Comparison of ENCODE assay signal across 9 cellular contexts in the genomic region with DNA sequence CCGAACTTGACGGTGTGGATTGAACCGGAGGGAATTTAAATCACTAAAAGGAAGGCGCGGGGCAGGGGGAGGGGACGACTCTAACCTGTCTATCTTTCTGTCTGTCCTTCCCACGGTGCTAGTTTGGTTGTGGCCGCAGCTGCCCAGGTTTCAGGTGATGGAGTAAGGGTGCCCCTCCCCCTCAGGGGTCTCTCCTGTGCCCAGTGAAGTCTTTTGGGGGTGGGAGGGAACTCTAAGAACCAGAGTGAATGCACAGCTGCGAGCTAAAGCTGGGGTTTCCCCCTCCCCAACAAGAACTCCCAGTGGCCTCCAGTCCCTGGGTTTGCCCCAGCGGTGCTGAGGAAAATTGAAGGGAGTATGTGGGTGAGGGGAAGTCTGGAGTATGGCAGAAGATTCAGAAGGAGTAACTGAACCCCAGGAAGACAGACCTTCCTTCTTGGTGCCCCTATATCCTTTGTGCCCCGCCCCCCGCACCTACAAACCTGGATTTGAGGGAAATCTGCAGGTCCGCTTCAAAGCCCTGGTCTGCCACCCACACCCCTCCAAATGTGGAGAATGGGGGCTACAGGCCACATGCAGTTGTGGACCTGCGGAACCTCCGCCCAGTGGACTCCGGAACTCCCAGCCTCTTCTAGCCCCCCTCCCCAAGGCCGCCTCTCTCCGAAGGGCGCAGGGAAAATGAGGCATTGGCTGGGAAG. TPM values are rescaled to one million over a fixed set of nuclear protein-coding genes. Genes with fewer than 3 reads are reported as not detected.
A peak's percentile ranks its signal among the peaks of the same experiment; 100 is the strongest.
DNase-seq lines count a peak whose midpoint lies in the region; ATAC-seq and TF ChIP-seq lines count a peak whose summit lies in the region.
"Had no signal": no experiment of that assay in that cellular context is flagged by ENCODE, and none has a peak within 500 bp of the region (broad histone marks: within the 10 kb centered on the region; RNA-seq: fewer than 3 reads in every experiment).

No MANE protein-coding gene starts in this region.

- no peaks in the 10 kb centered on the region for H3K36me3 ChIP-seq in BLaER1
- H3K36me3 ChIP-seq in HUES6 (ENCODE audit: control insufficient read depth, insufficient read depth, low read length) = no peaks in the 10 kb centered on the region

- ATAC-seq in natural killer cell treated with Interleukin-12 subunit alpha and Interleukin-12 subunit beta and Interleukin-15 and Interleukin-18, amount 100 ng/mL, for 72 hours = no peak
- ATAC-seq in HG03571 (IDR thresholded peaks at IDR 0.05; ENCODE audit: unreplicated experiment) (no peak), GM19463 (IDR thresholded peaks at IDR 0.05; ENCODE audit: unreplicated experiment) (no peak), HG03196 (IDR thresholded peaks at IDR 0.05; ENCODE audit: unreplicated experiment) (no peak)

- peaks cover 21 to 37% of the 10 kb centered on the region in 2 donors for H3K4me1 Mint-ChIP-seq in natural killer cell treated with Interleukin-12 subunit alpha and Interleukin-12 subunit beta and Interleukin-15 and Interleukin-18, amount 100 ng/mL, for 72 hours (ENCODE audit: low read depth in 2 of 2)

- H3K4me1 ChIP-seq in BLaER1 = no peaks in the 10 kb centered on the region
- peaks cover 5% of the 10 kb centered on the region; the same call in 1 of the 2 replicates for H3K4me1 ChIP-seq in HUES6 (ENCODE audit: control insufficient read depth, insufficient read depth, low read length)

- H3K27ac Mint-ChIP-seq in natural killer cell treated with Interleukin-12 subunit alpha and Interleukin-12 subunit beta and Interleukin-15 and Interleukin-18, amount 100 ng/mL, for 72 hours = peak overlapping the region in 1 of 2 donors; percentile 27

- H3K9me3 ChIP-seq in BLaER1 = peaks cover 5% of the 10 kb centered on the region; the same call in 1 of the 2 replicates
- no peaks in the 10 kb centered on the region for H3K9me3 ChIP-seq in HUES6 (ENCODE audit: control insufficient read depth, insufficient read depth, low read depth, low read length)

- H3K4me3 Mint-ChIP-seq in natural killer cell treated with Interleukin-12 subunit alpha and Interleukin-12 subunit beta and Interleukin-15 and Interleukin-18, amount 100 ng/mL, for 72 hours = peak overlapping the region; percentile 88

- H3K9ac ChIP-seq in BLaER1 (no peak overlapping the region), HUES6 (ENCODE audit: low read length) (peak overlapping the region; percentile 51)

- H3K27ac ChIP-seq in BLaER1 (no peak overlapping the region), HUES6 (ENCODE audit: low read depth, low read length) (no peak overlapping the region)

- H3K9me3 Mint-ChIP-seq in natural killer cell treated with Interleukin-12 subunit alpha and Interleukin-12 subunit beta and Interleukin-15 and Interleukin-18, amount 100 ng/mL, for 72 hours = no peaks in the 10 kb centered on the region

- DNase-seq in choroid plexus epithelial cell (ENCODE audit: low read depth) (no peak), activated gamma-delta T cell treated with Interleukin-2 at 50 U/mL for 16 hours (no peak)
- DNase-seq in natural killer cell treated with Interleukin-12 subunit alpha and Interleukin-12 subunit beta and Interleukin-15 and Interleukin-18, amount 100 ng/mL, for 72 hours (ENCODE audit: low spot score) = no peak

- peaks cover 68% of the 10 kb centered on the region in 2 donors for H3K27me3 Mint-ChIP-seq in natural killer cell treated with Interleukin-12 subunit alpha and Interleukin-12 subunit beta and Interleukin-15 and Interleukin-18, amount 100 ng/mL, for 72 hours

- peaks cover 98% of the 10 kb centered on the region for H4K20me1 ChIP-seq in BLaER1

- no peak for TF ChIP-seq CTCF in choroid plexus epithelial cell (conservative IDR thresholded peaks at IDR 0.05; ENCODE audit: low read depth, low read length)

- H3K4me3 ChIP-seq in BLaER1 (no peak overlapping the region), HUES6 (ENCODE audit: low read depth, low read length) (peak overlapping the region; percentile 44), choroid plexus epithelial cell (ENCODE audit: low read depth, low read length) (peak overlapping the region; percentile 46)

- peaks cover 100% of the 10 kb centered on the region for H3K27me3 ChIP-seq in BLaER1
- peaks cover 100% of the 10 kb centered on the region for H3K27me3 ChIP-seq in HUES6 (ENCODE audit: control insufficient read depth, insufficient read depth, low read length)

- H3K36me3 Mint-ChIP-seq in natural killer cell treated with Interleukin-12 subunit alpha and Interleukin-12 subunit beta and Interleukin-15 and Interleukin-18, amount 100 ng/mL, for 72 hours = no peaks in the 10 kb centered on the region

- H3K4me2 ChIP-seq in BLaER1 = peak overlapping the region; percentile 37; the same call in 1 of the 2 replicates

RNA-seq across cellular contexts. Expression of a gene that starts 3.6 kb away (rescaled TPM):
- total RNA-seq in natural killer cell treated with Interleukin-12 subunit alpha and Interleukin-12 subunit beta and Interleukin-15 and Interleukin-18, amount 100 ng/mL, for 72 hours = not detected
- total RNA-seq: fibroblast of lung had no signal

RNA-seq across cellular contexts. Expression of a gene that starts 11.4 kb away (rescaled TPM):
- not detected for total RNA-seq in natural killer cell treated with Interleukin-12 subunit alpha and Interleukin-12 subunit beta and Interleukin-15 and Interleukin-18, amount 100 ng/mL, for 72 hours
- total RNA-seq: fibroblast of lung had no signal

RNA-seq across cellular contexts. Expression of a gene that starts 12.4 kb away (rescaled TPM):
- not detected for total RNA-seq in natural killer cell treated with Interleukin-12 subunit alpha and Interleukin-12 subunit beta and Interleukin-15 and Interleukin-18, amount 100 ng/mL, for 72 hours
- total RNA-seq: fibroblast of lung had no signal

RNA-seq across cellular contexts. Expression of a gene that starts 21.6 kb away (rescaled TPM):
- total RNA-seq in natural killer cell treated with Interleukin-12 subunit alpha and Interleukin-12 subunit beta and Interleukin-15 and Interleukin-18, amount 100 ng/mL, for 72 hours = not detected
- total RNA-seq: fibroblast of lung had no signal

RNA-seq across cellular contexts. Expression of a gene that starts 23.4 kb away (rescaled TPM):
- total RNA-seq in natural killer cell treated with Interleukin-12 subunit alpha and Interleukin-12 subunit beta and Interleukin-15 and Interleukin-18, amount 100 ng/mL, for 72 hours = not detected
- total RNA-seq: fibroblast of lung had no signal
